8 cellular contexts compared by ENCODE assay signal in genomic region chr10:135601-136464, GRCh38. TPM values are rescaled to one million over a fixed set of nuclear protein-coding genes. Genes with fewer than 3 reads are reported as not detected.
DNase-seq lines count a peak whose midpoint lies in the region; ATAC-seq and TF ChIP-seq lines count a peak whose summit lies in the region.

No MANE protein-coding gene starts in this region.

- peak overlapping the region; percentile 77 for H3K27ac ChIP-seq in CD8-positive, alpha-beta memory T cell (ENCODE audit: low read depth, low read length)
- H3K27ac ChIP-seq in SK-N-SH (ENCODE audit: low read depth in 2 of 2, low read length in 1 of 2) (peak overlapping the region; percentile 72 to 90), heart right ventricle (peak overlapping the region; percentile 94 to 98 (median 97)), upper lobe of right lung (peak overlapping the region; percentile 97)

- WGBS in SK-N-SH (ENCODE audit: low lambda C conversion rate): 2% methylated on average over 16 of the region's 112 CpGs
- 0 to 1% methylated on average over 82 to 111 of the region's 112 CpGs for WGBS in heart right ventricle, 2 donors

- peak; percentile 44 to 77 (median 64) for DNase-seq in CD8-positive, alpha-beta memory T cell
- peak; percentile 75 for DNase-seq in SK-N-SH
- peak; percentile 81 for DNase-seq in adipocyte (ENCODE audit: low read depth)
- DNase-seq in heart right ventricle: peak; percentile 64 to 75
- peak; percentile 37 to 94 (median 58) for DNase-seq in posterior cingulate gyrus
- peak; percentile 87 for DNase-seq in upper lobe of right lung

- TF ChIP-seq RAD21 in SK-N-SH (IDR thresholded peaks at IDR 0.05; ENCODE audit: low read length): no peak

- TF ChIP-seq CTCF in SK-N-SH (IDR thresholded peaks at IDR 0.05) (no peak), heart right ventricle (IDR thresholded peaks at IDR 0.05) (peak in 1 of 9 donors; percentile 8), upper lobe of right lung (IDR thresholded peaks at IDR 0.05) (no peak)

- H3K4me3 Mint-ChIP-seq in CD8-positive, alpha-beta memory T cell: peak overlapping the region; percentile 83 to 96 (median 91)

- intact Hi-C loops in heart right ventricle (cut with DNase I): no loop called here
- intact Hi-C loops in posterior cingulate gyrus (cut with DNase I): no loop called here
- intact Hi-C loops in upper lobe of right lung (cut with DNase I): no loop called here

- H3K79me2 ChIP-seq in SK-N-SH (ENCODE audit: insufficient read depth): peaks cover 77% of the 10 kb centered on the region

- peaks cover 0 to 7% (median 0%) of the 10 kb centered on the region in 3 donors for H3K36me3 Mint-ChIP-seq in CD8-positive, alpha-beta memory T cell

- H3K4me1 ChIP-seq in CD8-positive, alpha-beta memory T cell (ENCODE audit: insufficient read depth, low read length): peaks cover 24% of the 10 kb centered on the region
- H3K4me1 ChIP-seq in SK-N-SH (ENCODE audit: control insufficient read depth in 1 of 2, insufficient read depth in 2 of 2, low read depth in 1 of 2, low read length in 1 of 2): peaks cover 24 to 29% of the 10 kb centered on the region in 2 experiments; a peak in 3 of 4 replicates
- H3K4me1 ChIP-seq in adipocyte (ENCODE audit: control insufficient read depth, insufficient read depth, low read length): peaks cover 35% of the 10 kb centered on the region
- H3K4me1 ChIP-seq in heart right ventricle: peaks cover 3 to 57% (median 38%) of the 10 kb centered on the region in 9 donors
- H3K4me1 ChIP-seq in upper lobe of right lung: peaks cover 27% of the 10 kb centered on the region

- POLR2A ChIA-PET in CD8-positive, alpha-beta memory T cell (lab: Charles Lee): interaction anchor here (0.6 to 0.8 kb wide), 2 partner anchors 198 to 315 kb away, joined by 3 to 4 read pairs; no protein-coding TSS in a partner anchor
- POLR2A ChIA-PET in SK-N-SH (lab: Yijun Ruan, JAX): interaction anchor here (0.8 to 1.0 kb wide), 2 partner anchors 234 to 423 kb away, joined by 3 to 4 read pairs; no protein-coding TSS in a partner anchor

- no peaks in the 10 kb centered on the region for H3K36me3 ChIP-seq in CD8-positive, alpha-beta memory T cell (ENCODE audit: insufficient read depth, low read length)
- H3K36me3 ChIP-seq in SK-N-SH (replicated peaks in 1 of 2; ENCODE audit: control insufficient read depth in 1 of 2, insufficient read depth in 2 of 2, low read length in 1 of 2) (no peaks in the 10 kb centered on the region), adipocyte (ENCODE audit: control insufficient read depth, insufficient read depth, low read length, severe bottlenecking) (no peaks in the 10 kb centered on the region), heart right ventricle (no peaks in the 10 kb centered on the region), upper lobe of right lung (no peaks in the 10 kb centered on the region)

- ATAC-seq in GM19452 (IDR thresholded peaks at IDR 0.05; ENCODE audit: unreplicated experiment) (peak; percentile 26), HG03558 (IDR thresholded peaks at IDR 0.05; ENCODE audit: extremely low read depth, unreplicated experiment) (peak; percentile 12), heart right ventricle (peak; percentile 40 to 72 (median 60)), upper lobe of right lung (peak; percentile 74)

- peak overlapping the region; percentile 83 for H3K4me2 ChIP-seq in SK-N-SH

- peak overlapping the region; percentile 84 for H3K9ac ChIP-seq in SK-N-SH
- H3K9ac ChIP-seq in adipocyte (ENCODE audit: low read length): peak overlapping the region; percentile 86

- no peaks in the 10 kb centered on the region for H3K9me3 ChIP-seq in CD8-positive, alpha-beta memory T cell (ENCODE audit: low read length)
- no peaks in the 10 kb centered on the region for H3K9me3 ChIP-seq in SK-N-SH
- no peaks in the 10 kb centered on the region for H3K9me3 ChIP-seq in adipocyte (ENCODE audit: control insufficient read depth, low read length)
- H3K9me3 ChIP-seq in heart right ventricle: no peaks in the 10 kb centered on the region
- H3K9me3 ChIP-seq in upper lobe of right lung: no peaks in the 10 kb centered on the region

- CTCF ChIA-PET in CD8-positive, alpha-beta memory T cell (lab: Charles Lee): interaction anchor here (0.8 kb wide), 1 partner anchor 48 kb away, joined by 5 read pairs; no protein-coding TSS in a partner anchor
- CTCF ChIA-PET in SK-N-SH (lab: Yijun Ruan, JAX): interaction anchor here (0.6 to 1.0 kb wide), 3 partner anchors 11 to 297 kb away, joined by 3 read pairs; no protein-coding TSS in a partner anchor

- H3K27me3 Mint-ChIP-seq in CD8-positive, alpha-beta memory T cell: peaks cover 0 to 2% of the 10 kb centered on the region in 2 donors

- TF ChIP-seq EP300 in SK-N-SH (IDR thresholded peaks at IDR 0.05; ENCODE audit: borderline replicate concordance in 1 of 2, low read depth in 1 of 2, low read length in 1 of 2): no peak

- H2AFZ ChIP-seq in SK-N-SH (ENCODE audit: low read depth): no peak overlapping the region

- H3K9me2 ChIP-seq in SK-N-SH: no peaks in the 10 kb centered on the region

- peak overlapping the region; percentile 82 for H3K4me3 ChIP-seq in CD8-positive, alpha-beta memory T cell (ENCODE audit: low read length)
- H3K4me3 ChIP-seq in SK-N-SH (ENCODE audit: low read depth in 2 of 2, low read length in 1 of 2) (peak overlapping the region; percentile 82 to 85), adipocyte (ENCODE audit: low read length) (peak overlapping the region; percentile 89), heart right ventricle (peak overlapping the region; percentile 73 to 98 (median 90)), upper lobe of right lung (peak overlapping the region; percentile 93)

- peaks cover 50 to 63% (median 59%) of the 10 kb centered on the region in 3 donors for H3K4me1 Mint-ChIP-seq in CD8-positive, alpha-beta memory T cell

- H3F3A ChIP-seq in SK-N-SH (replicated peaks; ENCODE audit: insufficient read depth): peaks cover 39% of the 10 kb centered on the region

- peaks cover 46% of the 10 kb centered on the region for H4K20me1 ChIP-seq in SK-N-SH (ENCODE audit: insufficient read depth)

- no peaks in the 10 kb centered on the region for H3K27me3 ChIP-seq in CD8-positive, alpha-beta memory T cell (ENCODE audit: insufficient read depth, low read length, poor library complexity, severe bottlenecking)
- no peaks in the 10 kb centered on the region for H3K27me3 ChIP-seq in SK-N-SH (ENCODE audit: insufficient read depth)
- H3K27me3 ChIP-seq in adipocyte (replicated peaks; ENCODE audit: control insufficient read depth, insufficient read depth, low read length): no peaks in the 10 kb centered on the region
- H3K27me3 ChIP-seq in heart right ventricle: peaks cover 0 to 18% (median 0%) of the 10 kb centered on the region in 7 donors
- H3K27me3 ChIP-seq in upper lobe of right lung: no peaks in the 10 kb centered on the region

- no peaks in the 10 kb centered on the region for H3K9me3 Mint-ChIP-seq in CD8-positive, alpha-beta memory T cell

- peak overlapping the region; percentile 91 to 97 (median 94) for H3K27ac Mint-ChIP-seq in CD8-positive, alpha-beta memory T cell

TF ChIP-seq in SK-N-SH, 30 proteins besides CTCF, POLR2A, EP300 and RAD21:
- peak; percentile 55; the same call in 1 of the 2 replicates for TF ChIP-seq MXI1 (IDR thresholded peaks at IDR 0.05; ENCODE audit: low read depth, low read length)
- no peak for TF ChIP-seq FOXM1 (IDR thresholded peaks at IDR 0.05; ENCODE audit: low read depth)

RNA-seq across cellular contexts. Expression of gene ZMYND11, which starts 0.6 kb away (rescaled TPM):
- 10 to 100 TPM; 34.9 to 36.7 TPM for total RNA-seq in CD8-positive, alpha-beta memory T cell
- 53.5 TPM for polyA plus RNA-seq in CD8-positive, alpha-beta memory T cell
- polyA plus RNA-seq in SK-N-SH (2012; rRNA removed) (33.1 and 46.5 TPM in 2 replicates), heart right ventricle (10 to 100 TPM; 26.6 to 33.5 TPM)
- 48.6 and 50.5 TPM in 2 replicates for polyA plus RNA-seq in SK-N-SH (2012; cell fraction: cytosol; rRNA removed)
- 17.8 and 52.4 TPM in 2 replicates for polyA plus RNA-seq in SK-N-SH (2012; cell fraction: nucleus; rRNA removed)
- total RNA-seq in heart right ventricle (10 to 100 TPM; 63.3 to 95.4 (median 80.0) TPM), upper lobe of right lung (82.3 TPM)

Comparison
In these comparisons a context has a peak if more than half of its experiments do, and no peak if none do; other contexts are left out.
1. Peak in every context shown above with its lines: DNase-seq, ATAC-seq, H3K4me3 ChIP-seq and H3K27ac ChIP-seq.
2. ATAC-seq: peak in every context shown above with its lines; median percentile 74 in upper lobe of right lung; 60 in heart right ventricle; 26 in GM19452; 12 in HG03558.